7 cellular contexts compared by ENCODE assay signal in the genomic region with DNA sequence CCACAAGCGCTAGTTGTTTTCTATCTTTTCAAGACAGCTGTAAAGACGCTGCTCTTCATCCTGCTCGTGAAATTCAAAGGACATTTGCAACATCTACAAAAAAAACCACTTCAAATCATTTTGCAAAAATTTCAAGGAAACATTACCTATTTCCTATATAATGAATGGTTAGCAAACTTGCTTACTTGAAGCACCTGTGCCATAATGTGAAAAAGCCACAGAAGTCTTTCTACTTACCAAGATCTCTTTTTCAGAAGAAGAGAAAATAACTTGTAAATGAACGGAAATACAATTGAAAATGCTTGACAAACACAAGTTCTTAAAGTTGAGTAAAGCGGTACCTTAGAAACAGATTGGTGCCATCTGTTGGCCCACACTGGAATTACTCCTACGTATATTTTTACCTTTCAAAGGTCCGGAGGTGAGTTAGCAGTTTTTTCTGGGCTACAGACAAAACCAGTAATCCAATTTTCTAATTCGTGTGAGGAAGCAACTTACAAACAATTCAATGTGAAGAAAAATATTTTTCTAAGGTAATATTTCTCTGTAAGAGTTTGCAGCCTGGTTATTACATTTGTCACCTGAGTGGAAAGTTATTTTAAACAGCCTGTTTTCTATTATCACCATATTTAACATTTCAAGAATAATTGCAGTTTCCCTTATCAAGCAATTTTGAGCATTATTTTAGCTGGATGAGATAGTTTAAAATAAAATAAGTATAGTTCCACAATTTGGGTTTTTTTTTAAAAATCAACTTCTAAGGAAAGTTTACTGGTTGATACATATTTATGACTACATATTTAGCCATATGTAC. TPM values are rescaled to one million over a fixed set of nuclear protein-coding genes. Genes with fewer than 3 reads are reported as not detected.
DNase-seq lines count a peak whose midpoint lies in the region; ATAC-seq, FAIRE-seq and TF ChIP-seq lines count a peak whose summit lies in the region.

A gene with protein sequence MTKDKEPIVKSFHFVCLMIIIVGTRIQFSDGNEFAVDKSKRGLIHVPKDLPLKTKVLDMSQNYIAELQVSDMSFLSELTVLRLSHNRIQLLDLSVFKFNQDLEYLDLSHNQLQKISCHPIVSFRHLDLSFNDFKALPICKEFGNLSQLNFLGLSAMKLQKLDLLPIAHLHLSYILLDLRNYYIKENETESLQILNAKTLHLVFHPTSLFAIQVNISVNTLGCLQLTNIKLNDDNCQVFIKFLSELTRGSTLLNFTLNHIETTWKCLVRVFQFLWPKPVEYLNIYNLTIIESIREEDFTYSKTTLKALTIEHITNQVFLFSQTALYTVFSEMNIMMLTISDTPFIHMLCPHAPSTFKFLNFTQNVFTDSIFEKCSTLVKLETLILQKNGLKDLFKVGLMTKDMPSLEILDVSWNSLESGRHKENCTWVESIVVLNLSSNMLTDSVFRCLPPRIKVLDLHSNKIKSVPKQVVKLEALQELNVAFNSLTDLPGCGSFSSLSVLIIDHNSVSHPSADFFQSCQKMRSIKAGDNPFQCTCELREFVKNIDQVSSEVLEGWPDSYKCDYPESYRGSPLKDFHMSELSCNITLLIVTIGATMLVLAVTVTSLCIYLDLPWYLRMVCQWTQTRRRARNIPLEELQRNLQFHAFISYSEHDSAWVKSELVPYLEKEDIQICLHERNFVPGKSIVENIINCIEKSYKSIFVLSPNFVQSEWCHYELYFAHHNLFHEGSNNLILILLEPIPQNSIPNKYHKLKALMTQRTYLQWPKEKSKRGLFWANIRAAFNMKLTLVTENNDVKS (minus strand): TSS at position 294 of the 814 bp plus-strand sequence. CDS start 27,344 bp downstream, outside the sequence.

- FAIRE-seq in endometrium (lab: Jason Lieb, UNC), result peak; percentile 87

- peaks cover 3% of the 10 kb centered on the region for H3K27me3 Mint-ChIP-seq in activated CD4-positive, alpha-beta memory T cell treated with anti-CD3 and anti-CD28 coated beads, Interleukin-2, amount 10 ng/mL, durations not matched to agents 7 days and 5 days

- H3K27me3 ChIP-seq in mucosa of stomach (ENCODE audit: control insufficient read depth, insufficient read depth, low read length), result no peaks in the 10 kb centered on the region

- CTCF ChIA-PET in activated CD4-positive, alpha-beta memory T cell treated with anti-CD3 and anti-CD28 coated beads, Interleukin-2, amount 10 ng/mL, durations not matched to agents 7 days and 5 days (lab: Charles Lee), result interaction anchor here (1.1 to 4.5 kb wide), 10 partner anchors 10 to 677 kb away, joined by 3 to 35 read pairs (median 6); a partner anchor contains a TSS

- H3K4me3 Mint-ChIP-seq in activated CD4-positive, alpha-beta memory T cell treated with anti-CD3 and anti-CD28 coated beads, Interleukin-2, amount 10 ng/mL, durations not matched to agents 7 days and 5 days, result peak within 1 kb of the TSS; percentile 77

- peak; percentile 63 for ATAC-seq in HG02798 (IDR thresholded peaks at IDR 0.05; ENCODE audit: poor library complexity, unreplicated experiment)

- no peaks in the 10 kb centered on the region for H3K9me3 ChIP-seq in mucosa of stomach (ENCODE audit: control insufficient read depth, low read length)

- H3K36me3 Mint-ChIP-seq in activated CD4-positive, alpha-beta memory T cell treated with anti-CD3 and anti-CD28 coated beads, Interleukin-2, amount 10 ng/mL, durations not matched to agents 7 days and 5 days (ENCODE audit: low read depth), result peaks cover under 1% of the 10 kb centered on the region

- peak; percentile 67 for TF ChIP-seq CTCF in GM12872 (IDR thresholded peaks at IDR 0.05; ENCODE audit: insufficient read depth, low read depth, low read length)

- no peak within 1 kb of the TSS for H3K4me3 ChIP-seq in mucosa of stomach (ENCODE audit: low read length)

- H3K4me1 Mint-ChIP-seq in activated CD4-positive, alpha-beta memory T cell treated with anti-CD3 and anti-CD28 coated beads, Interleukin-2, amount 10 ng/mL, durations not matched to agents 7 days and 5 days, result peaks cover 39% of the 10 kb centered on the region

- peak within 1 kb of the TSS; percentile 82 for H3K27ac ChIP-seq in substantia nigra (ENCODE audit: low read depth, low read length, poor library complexity, severe bottlenecking)

- H3K36me3 ChIP-seq in mucosa of stomach (ENCODE audit: control insufficient read depth, insufficient read depth, low read length), result no peaks in the 10 kb centered on the region

- peaks cover under 1% of the 10 kb centered on the region for H3K9me3 Mint-ChIP-seq in activated CD4-positive, alpha-beta memory T cell treated with anti-CD3 and anti-CD28 coated beads, Interleukin-2, amount 10 ng/mL, durations not matched to agents 7 days and 5 days

- DNase-seq in NCI-H69 (lab: John Stamatoyannopoulos, UW), result peak; percentile 7
- peak; percentile 70 for DNase-seq in activated CD4-positive, alpha-beta memory T cell treated with anti-CD3 and anti-CD28 coated beads, Interleukin-2, amount 10 ng/mL, durations not matched to agents 7 days and 5 days
- DNase-seq in substantia nigra (lab: John Stamatoyannopoulos, UW), result peak in 6 of 49 donors; percentile 9 to 31 (median 16)

- POLR2A ChIA-PET in activated CD4-positive, alpha-beta memory T cell treated with anti-CD3 and anti-CD28 coated beads, Interleukin-2, amount 10 ng/mL, durations not matched to agents 7 days and 5 days (lab: Charles Lee), result interaction anchor here (1.1 to 2.7 kb wide), 4 partner anchors 10 to 278 kb away, joined by 3 to 18 read pairs (median 9); a partner anchor contains a TSS

- H3K9ac ChIP-seq in mucosa of stomach (ENCODE audit: low read length), result peak within 1 kb of the TSS; percentile 56

- H3K27ac Mint-ChIP-seq in activated CD4-positive, alpha-beta memory T cell treated with anti-CD3 and anti-CD28 coated beads, Interleukin-2, amount 10 ng/mL, durations not matched to agents 7 days and 5 days, result peak within 1 kb of the TSS; percentile 85

- peaks cover 13% of the 10 kb centered on the region for H3K4me1 ChIP-seq in mucosa of stomach (ENCODE audit: control insufficient read depth, insufficient read depth, low read length)

RNA-seq across cellular contexts. Expression of the gene that starts here (rescaled TPM):
- 1 to 10 TPM; 3.9 to 5.4 TPM for total RNA-seq in activated CD4-positive, alpha-beta memory T cell treated with anti-CD3 and anti-CD28 coated beads, Interleukin-2, amount 10 ng/mL, durations not matched to agents 7 days and 5 days
